17 cellular contexts compared by ENCODE assay signal in the genomic region with DNA sequence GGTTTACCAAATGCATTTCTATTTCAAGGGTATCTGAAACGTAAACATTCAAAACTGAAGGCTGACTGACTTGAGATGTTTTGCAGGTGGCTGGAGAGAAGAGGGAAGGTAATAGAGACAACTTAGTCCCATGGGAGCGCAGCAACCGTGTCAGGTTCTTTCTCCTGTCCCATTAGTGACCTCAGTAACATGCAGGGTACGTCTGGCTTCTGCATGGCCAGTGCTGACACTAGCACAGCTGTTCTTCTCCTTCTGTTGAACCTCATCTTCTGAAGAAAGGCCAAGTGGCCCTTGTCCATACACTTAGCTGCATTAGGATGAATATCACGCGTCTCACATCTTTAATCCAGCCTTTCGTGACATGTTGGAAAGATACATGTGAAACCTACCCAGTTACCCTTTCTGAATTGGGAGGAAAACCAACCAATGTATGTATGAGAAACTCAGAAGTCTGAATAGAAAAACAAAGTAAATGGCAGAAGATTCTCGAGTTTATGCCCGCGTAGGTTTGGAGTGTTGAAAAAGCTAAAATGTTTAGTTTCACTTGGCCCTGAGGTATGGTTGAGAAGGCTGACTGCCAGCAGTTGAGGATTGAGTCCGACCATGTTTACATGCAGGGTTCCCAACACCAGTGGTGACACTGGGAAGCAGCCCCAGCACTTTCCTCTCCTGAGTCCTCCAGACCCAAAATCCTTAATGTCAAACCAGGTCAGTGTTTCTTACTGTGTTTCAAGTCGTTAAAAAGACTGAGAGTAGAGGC. TPM values are rescaled to one million over a fixed set of nuclear protein-coding genes. Genes with fewer than 3 reads are reported as not detected.
DNase-seq lines count a peak whose midpoint lies in the region; ATAC-seq and TF ChIP-seq lines count a peak whose summit lies in the region.
"Had no signal": no experiment of that assay in that cellular context is flagged by ENCODE, and none has a peak within 500 bp of the region (broad histone marks: within the 10 kb centered on the region; RNA-seq: fewer than 3 reads in every experiment).

No MANE protein-coding gene starts in this region.

- 86 to 88% methylated on average over 12 of the region's 12 CpGs for WGBS in testis, 2 donors

- H3K36me3 ChIP-seq in mucosa of descending colon (ENCODE audit: low read depth): no peaks in the 10 kb centered on the region
- no peaks in the 10 kb centered on the region for H3K36me3 ChIP-seq in testis (ENCODE audit: low read depth, missing control alignments)

- H3K4me3 ChIP-seq in mucosa of descending colon (no peak overlapping the region), testis (no peak overlapping the region)
- H3K4me3 ChIP-seq: GM23248, SJCRH30, upper lobe of left lung had no signal

- TF ChIP-seq CTCF in mucosa of descending colon (IDR thresholded peaks at IDR 0.05) (no peak), testis (IDR thresholded peaks at IDR 0.05) (no peak)

- TF ChIP-seq POLR2A in testis (IDR thresholded peaks at IDR 0.05): no peak

- H3K27me3 ChIP-seq in testis: no peaks in the 10 kb centered on the region
- H3K27me3 ChIP-seq: SJCRH30, upper lobe of left lung had no signal

- peak; percentile 55 for ATAC-seq in GM21515 (IDR thresholded peaks at IDR 0.05; ENCODE audit: unreplicated experiment)
- peak; percentile 11 for ATAC-seq in mucosa of descending colon
- no peak for ATAC-seq in GM19455 (IDR thresholded peaks at IDR 0.05; ENCODE audit: unreplicated experiment)

- no peaks in the 10 kb centered on the region for H3K9me3 ChIP-seq in mucosa of descending colon
- H3K9me3 ChIP-seq in testis: no peaks in the 10 kb centered on the region
- H3K9me3 ChIP-seq: SJCRH30, upper lobe of left lung had no signal

- DNase-seq in NCI-H2107 treated with DMSO at 0.1 percent for 48 hours (lab: John Stamatoyannopoulos, UW; ENCODE audit: unreplicated experiment): peak; percentile 67
- no peak for DNase-seq in NCI-H2107 (lab: John Stamatoyannopoulos, UW)
- DNase-seq in NAMALWA (ENCODE audit: low spot score): peak; percentile 40
- DNase-seq in mucosa of descending colon: no peak
- no peak for DNase-seq in testis
- no peak for DNase-seq in DMS153 treated with DMSO at 0.1 percent for 48 hours (lab: John Stamatoyannopoulos, UW; ENCODE audit: unreplicated experiment)
- DNase-seq: activated CD4-positive, alpha-beta T cell treated with anti-CD3 and anti-CD28 coated beads, Interleukin-2, amount 10 ng/mL, durations not matched to agents 7 days and 5 days; endodermal cell; GM23248; left colon; SJCRH30; stimulated activated naive CD4-positive, alpha-beta T cell; upper lobe of left lung had no signal

- intact Hi-C loops in mucosa of descending colon (cut with DNase I, micrococcal nuclease) (no loop called here), testis (cut with DNase I; ENCODE audit: low total_unique reads) (no loop called here)

- no peak overlapping the region for H3K27ac ChIP-seq in testis
- H3K27ac ChIP-seq: 22Rv1, C4-2B, GM23248, SJCRH30, upper lobe of left lung had no signal

- H3K4me1 ChIP-seq in mucosa of descending colon (ENCODE audit: low read depth) (no peaks in the 10 kb centered on the region), testis (no peaks in the 10 kb centered on the region)
- H3K4me1 ChIP-seq: SJCRH30, upper lobe of left lung had no signal

RNA-seq across cellular contexts. Expression of a gene that starts 10.3 kb away (rescaled TPM):
- 10 to 100 TPM; 48.0 to 57.3 (median 55.0) TPM for total RNA-seq in mucosa of descending colon
- 10 to 100 TPM; 30.6 to 40.8 TPM for total RNA-seq in testis
- 53.3 TPM for polyA plus RNA-seq in testis (ENCODE audit: insufficient read depth, low read depth, low replicate concordance)

RNA-seq across cellular contexts. Expression of a gene that starts 36.6 kb away (rescaled TPM):
- total RNA-seq in mucosa of descending colon (100 to 1,000 TPM in 2 of 3 donors, 10 to 100 TPM in 1; 29.1 to 131 (median 122) TPM), testis (1 to 10 TPM; 3.9 to 4.5 TPM)
- polyA plus RNA-seq in testis (ENCODE audit: insufficient read depth, low read depth, low replicate concordance): 3.0 TPM

Comparison
In these comparisons a context has a peak if more than half of its experiments do, and no peak if none do; other contexts are left out.
1. DNase-seq: peak in NCI-H2107 treated with DMSO at 0.1 percent for 48 hours (single experiment) and NAMALWA (single experiment); none in NCI-H2107 (single experiment), mucosa of descending colon (0 of 3), testis (single experiment) and DMS153 treated with DMSO at 0.1 percent for 48 hours (single experiment).
2. RNA of a gene that starts 36.6 kb away (total RNA-seq): 29.1 to 131 TPM in mucosa of descending colon; 3.9 to 4.5 TPM in testis; every median in the first group is over 4 times any median in the second.